In genomic region chr10:91887900-91888225, GRCh38 we compare ENCODE assay signal across 8 cellular contexts. TPM values are rescaled to one million over a fixed set of nuclear protein-coding genes. Genes with fewer than 3 reads are reported as not detected.
DNase-seq lines count a peak whose midpoint lies in the region; TF ChIP-seq lines count a peak whose summit lies in the region.

No MANE protein-coding gene starts in this region.

- H3K9me3 Mint-ChIP-seq in Caco-2 (ENCODE audit: unreplicated experiment) (no peaks in the 10 kb centered on the region), progenitor cell of endocrine pancreas (ENCODE audit: low read depth) (no peaks in the 10 kb centered on the region)

- peaks cover 6% of the 10 kb centered on the region; the same call in 1 of the 2 replicates for H3K4me1 ChIP-seq in Caco-2
- peaks cover 7% of the 10 kb centered on the region for H3K4me1 ChIP-seq in SJSA1 (replicated peaks)

- H3K36me3 ChIP-seq in Caco-2 (ENCODE audit: control insufficient read depth, insufficient read depth, low read length): no peaks in the 10 kb centered on the region
- H3K36me3 ChIP-seq in SJSA1: no peaks in the 10 kb centered on the region

- H3K4me3 Mint-ChIP-seq in Caco-2 (ENCODE audit: unreplicated experiment) (peak overlapping the region; percentile 92), progenitor cell of endocrine pancreas (ENCODE audit: low read depth) (peak overlapping the region; percentile 77)

- H3K4me3 ChIP-seq in Caco-2 (ENCODE audit: low read depth, low read length) (peak overlapping the region; percentile 58), SJSA1 (peak overlapping the region; percentile 37), fibroblast of the aortic adventitia (ENCODE audit: low read depth, low read length) (peak overlapping the region; percentile 70)

- H3K27ac ChIP-seq in SJSA1: no peak overlapping the region

- CTCF ChIA-PET in Caco-2 (lab: Charles Lee) (interaction anchor here (1.2 kb wide), 1 partner anchor 31 kb away, joined by 3 read pairs; no protein-coding TSS in a partner anchor), HEK293T (lab: Yijun Ruan, JAX) (no interaction called here)

- DNase-seq in Caco-2 (no peak), SJSA1 (ENCODE audit: low read depth in 1 of 2, low spot score in 2 of 2) (no peak), fibroblast of the aortic adventitia (ENCODE audit: low read depth) (no peak), progenitor cell of endocrine pancreas (ENCODE audit: low spot score, unreplicated experiment) (no peak), activated gamma-delta T cell (lab: John Stamatoyannopoulos, UW) (no peak), HEK293T (ENCODE audit: extremely low spot score) (no peak), NCI-H446 treated with DMSO at 0.1 percent for 48 hours (lab: John Stamatoyannopoulos, UW) (no peak), SHP77 (lab: John Stamatoyannopoulos, UW) (no peak)

- POLR2A ChIA-PET in Caco-2 (lab: Charles Lee) (interaction anchor here (1.0 to 1.5 kb wide), 2 partner anchors 20 to 36 kb away, joined by 9 to 10 read pairs; partner anchors contain the start of gene BTAF1), HEK293T (lab: Yijun Ruan, JAX) (interaction anchor here (1.1 to 1.6 kb wide), 5 partner anchors 10 to 970 kb away, joined by 3 to 15 read pairs (median 5); partner anchors contain the start of gene TNKS2)

- no peaks in the 10 kb centered on the region for H3K27me3 Mint-ChIP-seq in Caco-2 (ENCODE audit: insufficient read depth, unreplicated experiment)
- H3K27me3 Mint-ChIP-seq in progenitor cell of endocrine pancreas: peaks cover 12% of the 10 kb centered on the region

- intact Hi-C loops in Caco-2 (cut with micrococcal nuclease; ENCODE audit: unreplicated experiment): loop anchor here (2.0 kb wide), 1 partner anchor 21 kb away; the partner anchor contains the start of gene FGFBP3

- TF ChIP-seq CTCF in Caco-2 (IDR thresholded peaks at IDR 0.05; ENCODE audit: insufficient read depth in 1 of 2, low read depth in 1 of 2, low read length in 1 of 2, severe bottlenecking in 1 of 2, unreplicated experiment in 1 of 2) (no peak), fibroblast of the aortic adventitia (IDR thresholded peaks at IDR 0.05; ENCODE audit: insufficient read depth, low read length) (no peak), progenitor cell of endocrine pancreas (IDR thresholded peaks at IDR 0.05; ENCODE audit: unreplicated experiment) (no peak)

- H3K27me3 ChIP-seq in Caco-2 (replicated peaks; ENCODE audit: control insufficient read depth, insufficient read depth, low read length) (no peaks in the 10 kb centered on the region), SJSA1 (replicated peaks) (0 out of 2 replicates have a peak, but pooled peaks cover 3% of the 10 kb centered on the region)

- peak overlapping the region; percentile 82 for H3K27ac Mint-ChIP-seq in Caco-2 (ENCODE audit: unreplicated experiment)
- H3K27ac Mint-ChIP-seq in progenitor cell of endocrine pancreas: peak overlapping the region; percentile 95

- BruUV-seq in Caco-2 (replicated peaks; lab: Mats Ljungman, UMichigan): TSS peak; percentile 68

- no peaks in the 10 kb centered on the region for H3K36me3 Mint-ChIP-seq in Caco-2 (ENCODE audit: insufficient read depth, unreplicated experiment)
- no peaks in the 10 kb centered on the region for H3K36me3 Mint-ChIP-seq in progenitor cell of endocrine pancreas (ENCODE audit: insufficient read depth)

- H3K4me1 Mint-ChIP-seq in Caco-2 (ENCODE audit: low read depth, unreplicated experiment): peaks cover 13% of the 10 kb centered on the region
- peaks cover 25% of the 10 kb centered on the region for H3K4me1 Mint-ChIP-seq in progenitor cell of endocrine pancreas (ENCODE audit: low read depth)

- H3K9me3 ChIP-seq in Caco-2 (no peaks in the 10 kb centered on the region), SJSA1 (replicated peaks) (no peaks in the 10 kb centered on the region; the same call in 1 of the 2 replicates)

TF ChIP-seq in HEK293T, 16 proteins besides CTCF, POLR2A, EP300 and RAD21:
- TF ChIP-seq NFRKB (IDR thresholded peaks at IDR 0.05): no peak
- no peak for TF ChIP-seq CTBP1 (IDR thresholded peaks at IDR 0.05; ENCODE audit: borderline replicate concordance)
- no peak for TF ChIP-seq SP1 (IDR thresholded peaks at IDR 0.05)
- TF ChIP-seq SUZ12 (IDR thresholded peaks at IDR 0.05): no peak
- TF ChIP-seq TARDBP (IDR thresholded peaks at IDR 0.05): no peak
- TF ChIP-seq ELF4 (IDR thresholded peaks at IDR 0.05): no peak
- TF ChIP-seq, protein P1, sequence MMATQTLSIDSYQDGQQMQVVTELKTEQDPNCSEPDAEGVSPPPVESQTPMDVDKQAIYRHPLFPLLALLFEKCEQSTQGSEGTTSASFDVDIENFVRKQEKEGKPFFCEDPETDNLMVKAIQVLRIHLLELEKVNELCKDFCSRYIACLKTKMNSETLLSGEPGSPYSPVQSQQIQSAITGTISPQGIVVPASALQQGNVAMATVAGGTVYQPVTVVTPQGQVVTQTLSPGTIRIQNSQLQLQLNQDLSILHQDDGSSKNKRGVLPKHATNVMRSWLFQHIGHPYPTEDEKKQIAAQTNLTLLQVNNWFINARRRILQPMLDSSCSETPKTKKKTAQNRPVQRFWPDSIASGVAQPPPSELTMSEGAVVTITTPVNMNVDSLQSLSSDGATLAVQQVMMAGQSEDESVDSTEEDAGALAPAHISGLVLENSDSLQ (IDR thresholded peaks at IDR 0.05): no peak
- no peak; the same call in 1 of the 2 replicates for TF ChIP-seq L3MBTL2 (conservative IDR thresholded peaks at IDR 0.05)

RNA-seq across cellular contexts. Expression of gene FGFBP3, which starts 21.4 kb away (rescaled TPM):
- 3.3 and 3.6 TPM in 2 replicates for total RNA-seq in Caco-2 (2022)
- not detected in 2 replicates for total RNA-seq in SJSA1 (2014; rRNA removed; shearing (Covaris generic))
- 1.2 and 1.8 TPM in 2 replicates for total RNA-seq in fibroblast of the aortic adventitia (ENCODE audit: low replicate concordance)
- total RNA-seq in progenitor cell of endocrine pancreas: 5.9 and 6.2 TPM in 2 replicates

RNA-seq across cellular contexts. Expression of gene BTAF1, which starts 35.7 kb away (rescaled TPM):
- total RNA-seq in Caco-2 (2022): 47.7 and 49.7 TPM in 2 replicates
- total RNA-seq in SJSA1 (2014; rRNA removed; shearing (Covaris generic)): 22.4 and 36.1 TPM in 2 replicates
- total RNA-seq in fibroblast of the aortic adventitia (ENCODE audit: low replicate concordance): 43.0 and 58.6 TPM in 2 replicates
- 38.0 and 40.4 TPM in 2 replicates for total RNA-seq in progenitor cell of endocrine pancreas
